ENCODE assay signal across 21 cellular contexts in genomic region chr12:118741196-118741595, GRCh38.
"Had no signal": no experiment of that assay in that cellular context is flagged by ENCODE, and none has a peak within 500 bp of the region (broad histone marks: within the 10 kb centered on the region; RNA-seq: fewer than 3 reads in every experiment).

No MANE protein-coding gene starts in this region.

- DNase-seq: activated CD4-positive, alpha-beta T cell treated with anti-CD3 and anti-CD28 coated beads, Interleukin-2, amount 10 ng/mL, durations not matched to agents 7 days and 5 days; activated CD8-positive, alpha-beta memory T cell treated with anti-CD3 and anti-CD28 coated beads, Interleukin-2, amount 50 U/mL, for 4 hours; activated effector memory CD4-positive, alpha-beta T cell treated with Interleukin-2 at 50 U/mL for 16 hours; activated naive CD4-positive, alpha-beta T cell treated with anti-CD3 and anti-CD28 coated beads, Interleukin-2, amount 10 ng/mL, durations not matched to agents 7 days and 5 days; activated naive CD8-positive, alpha-beta T cell treated with anti-CD3 and anti-CD28 coated beads, Interleukin-2, amount 50 U/mL, for 24 hours; activated T-cell treated with anti-CD3 and anti-CD28 coated beads, Interleukin-2, amount 50 U/mL, for 48 hours; central memory CD4-positive, alpha-beta T cell; colonic mucosa; heart left ventricle; immature natural killer cell; mesenchymal stem cell; naive thymus-derived CD8-positive, alpha-beta T cell; stimulated activated CD4-positive, alpha-beta T cell treated with anti-CD3 and anti-CD28 coated beads, Interleukin-1b, Interleukin-23, amount 100 ng/mL, for 48 hours; stimulated activated CD8-positive, alpha-beta memory T cell treated with anti-CD3 and anti-CD28 coated beads, Interleukin-4, amount 100 ng/mL, for 48 hours; stimulated activated naive CD8-positive, alpha-beta T cell treated with anti-CD3 and anti-CD28 coated beads, Interleukin-15, Interleukin-2, amounts not matched to agents 100 U/mL and 50 U/mL, for 24 hours; trophoblast cell had no signal

- ATAC-seq: activated CD4-positive, CD25-positive, alpha-beta regulatory T cell treated with anti-CD3 and anti-CD28 coated beads, Interleukin-2, amount 50 U/mL, for 24 hours; activated naive CD8-positive, alpha-beta T cell treated with anti-CD3 and anti-CD28 coated beads, Interleukin-2, amount 50 U/mL, for 24 hours; heart left ventricle; naive thymus-derived CD8-positive, alpha-beta T cell; stimulated activated naive CD8-positive, alpha-beta T cell treated with anti-CD3 and anti-CD28 coated beads, Interleukin-15, Interleukin-2, amounts not matched to agents 100 U/mL and 50 U/mL, for 24 hours had no signal

- H3K27ac ChIP-seq: colonic mucosa, heart left ventricle, parathyroid adenoma, suprapubic skin, vagina had no signal

- FAIRE-seq: frontal cortex had no signal
